In the genomic region with DNA sequence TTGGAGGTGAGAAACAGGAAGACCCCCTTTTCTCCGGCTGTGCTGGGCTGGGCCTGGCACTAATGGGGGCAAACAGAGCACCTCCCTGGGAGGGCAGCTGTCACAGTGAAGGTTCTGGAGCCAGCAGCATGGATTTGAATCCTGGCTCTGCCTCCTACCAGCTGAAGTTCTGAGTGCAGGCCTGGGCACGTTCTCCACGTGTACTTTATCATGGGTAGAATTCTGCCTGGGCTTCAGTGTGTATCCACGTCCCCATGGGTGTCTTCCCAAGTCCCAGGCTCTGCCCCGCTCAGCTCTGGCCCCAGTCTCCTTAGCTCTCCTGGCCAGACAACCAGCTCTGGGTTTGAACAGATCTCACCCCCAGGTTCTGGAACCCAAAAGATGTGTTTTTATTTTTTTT, we compare ENCODE assay signal across 17 cellular contexts.
"Had no signal": no experiment of that assay in that cellular context is flagged by ENCODE, and none has a peak within 500 bp of the region (broad histone marks: within the 10 kb centered on the region; RNA-seq: fewer than 3 reads in every experiment).

No MANE protein-coding gene starts in this region.

- DNase-seq: activated T-cell treated with anti-CD3 and anti-CD28 coated beads, Interleukin-2, amount 50 U/mL, for 24 hours; aorta; central memory CD4-positive, alpha-beta T cell; dermis blood vessel endothelial cell; effector CD8-positive, alpha-beta T cell; glutamatergic neuron; left cardiac atrium; naive B cell; stimulated activated CD4-positive, alpha-beta T cell treated with anti-CD3 and anti-CD28 coated beads, Interleukin-4, amount 100 ng/mL, for 24 hours; stimulated activated naive CD8-positive, alpha-beta T cell treated with anti-CD3 and anti-CD28 coated beads, Interleukin-15, Interleukin-2, amounts not matched to agents 100 U/mL and 50 U/mL, for 24 hours; T1000; upper lobe of left lung had no signal

- ATAC-seq: activated naive CD4-positive, alpha-beta T cell treated with anti-CD3 and anti-CD28 coated beads, Interleukin-2, amount 50 U/mL, for 72 hours; activated T-helper 17 cell treated with anti-CD3 and anti-CD28 coated beads, Interleukin-2, amount 50 U/mL, for 72 hours; left cardiac atrium; stimulated activated naive CD8-positive, alpha-beta T cell treated with anti-CD3 and anti-CD28 coated beads, Interleukin-15, Interleukin-2, amounts not matched to agents 100 U/mL and 50 U/mL, for 24 hours; WTC11 had no signal

- H3K4me3 ChIP-seq: hepatocyte, prostate gland, upper lobe of left lung had no signal
